14 cellular contexts compared by ENCODE assay signal in genomic region chr20:49100934-49101333, GRCh38. TPM values are rescaled to one million over a fixed set of nuclear protein-coding genes. Genes with fewer than 3 reads are reported as not detected.
DNase-seq lines count a peak whose midpoint lies in the region; ATAC-seq, FAIRE-seq and TF ChIP-seq lines count a peak whose summit lies in the region.
"Had no signal": no experiment of that assay in that cellular context is flagged by ENCODE, and none has a peak within 500 bp of the region (broad histone marks: within the 10 kb centered on the region; RNA-seq: fewer than 3 reads in every experiment).

No MANE protein-coding gene starts in this region.

- POLR2A ChIA-PET in activated B cell treated with CpG ODN at 0.5 μM for 24 hours (lab: Charles Lee), result interaction anchor here (0.6 kb wide), 2 partner anchors 24 to 33 kb away, joined by 4 to 8 read pairs; no protein-coding TSS in a partner anchor

- H3K4me1 ChIP-seq in keratinocyte (ENCODE audit: control insufficient read depth, extremely low read depth, insufficient read depth, low read length), result no peaks in the 10 kb centered on the region
- H3K4me1 ChIP-seq in endodermal cell (ENCODE audit: control insufficient read depth, insufficient read depth, low read length), result no peaks in the 10 kb centered on the region
- H3K4me1 ChIP-seq in pancreas, result no peaks in the 10 kb centered on the region
- H3K4me1 ChIP-seq: BLaER1, Peyer's patch had no signal

- H3K9me3 ChIP-seq in keratinocyte (ENCODE audit: control insufficient read depth, low read depth, low read length) (no peaks in the 10 kb centered on the region), endodermal cell (ENCODE audit: control insufficient read depth, low read length) (no peaks in the 10 kb centered on the region), pancreas (no peaks in the 10 kb centered on the region)
- H3K9me3 ChIP-seq: BLaER1, Peyer's patch had no signal

- TF ChIP-seq POLR2A in GM12891 (IDR thresholded peaks at IDR 0.05; ENCODE audit: low read depth, low read length), result no peak

- H3K36me3 Mint-ChIP-seq in CD14-positive monocyte, result peaks cover 54 to 72% of the 10 kb centered on the region in 2 donors
- H3K36me3 Mint-ChIP-seq in activated B cell treated with CpG ODN at 0.5 μM for 24 hours (ENCODE audit: low read depth), result peaks cover 69% of the 10 kb centered on the region
- peaks cover 79% of the 10 kb centered on the region for H3K36me3 Mint-ChIP-seq in endodermal cell (ENCODE audit: low read depth)

- 95 to 98% methylated on average over 3 of the region's 3 CpGs for WGBS in endodermal cell (ENCODE audit: insufficient coverage in 1 of 2, insufficient read length in 1 of 2), 2 experiments
- 89 to 94% methylated on average over 3 of the region's 3 CpGs for WGBS in pancreas, 2 donors

- no peaks in the 10 kb centered on the region for H3K9me1 ChIP-seq in keratinocyte (ENCODE audit: control insufficient read depth, extremely low read depth, insufficient read depth, low read length)

- H3K4me3 ChIP-seq in keratinocyte (ENCODE audit: control insufficient read depth in 2 of 3, extremely low read depth in 1 of 3, insufficient read depth in 2 of 3, low read depth in 1 of 3, low read length in 3 of 3) (no peak overlapping the region), endodermal cell (ENCODE audit: low read length) (no peak overlapping the region), pancreas (no peak overlapping the region)
- H3K4me3 ChIP-seq: BLaER1, Peyer's patch had no signal

- H3K9me3 Mint-ChIP-seq in CD14-positive monocyte (no peaks in the 10 kb centered on the region), activated B cell treated with CpG ODN at 0.5 μM for 24 hours (no peaks in the 10 kb centered on the region), endodermal cell (no peaks in the 10 kb centered on the region)

- no peak overlapping the region for H3K4me2 ChIP-seq in keratinocyte (ENCODE audit: control insufficient read depth, extremely low read depth, insufficient read depth, low read depth, low read length)
- H3K4me2 ChIP-seq: BLaER1 had no signal

- H3K9ac ChIP-seq in keratinocyte (ENCODE audit: control insufficient read depth, extremely low read depth, insufficient read depth, low read length) (no peak overlapping the region), endodermal cell (ENCODE audit: extremely low read depth, low read length, poor library complexity, severe bottlenecking) (no peak overlapping the region)
- H3K9ac ChIP-seq: BLaER1 had no signal

- peak overlapping the region in 6 of 7 donors; percentile 21 to 90 (median 74) for H3K27ac Mint-ChIP-seq in CD14-positive monocyte
- H3K27ac Mint-ChIP-seq in activated B cell treated with CpG ODN at 0.5 μM for 24 hours, result peak overlapping the region; percentile 64
- no peak overlapping the region for H3K27ac Mint-ChIP-seq in endodermal cell

- intact Hi-C loops in CD14-positive monocyte (cut with micrococcal nuclease) (no loop called here), activated B cell treated with CpG ODN at 0.5 μM for 24 hours (cut with micrococcal nuclease) (no loop called here), pancreas (cut with DNase I) (no loop called here)

- FAIRE-seq in GM12891 (lab: Jason Lieb, UNC) (peak; percentile 26), keratinocyte (lab: Jason Lieb, UNC) (peak; percentile 52), pancreas (lab: Jason Lieb, UNC) (no peak)
- FAIRE-seq: islet of Langerhans had no signal

- H3K4me3 Mint-ChIP-seq in CD14-positive monocyte (peak overlapping the region; percentile 27 to 49), activated B cell treated with CpG ODN at 0.5 μM for 24 hours (peak overlapping the region; percentile 46), endodermal cell (no peak overlapping the region)

- H3K27me3 Mint-ChIP-seq in CD14-positive monocyte (ENCODE audit: low read depth in 3 of 3) (no peaks in the 10 kb centered on the region), activated B cell treated with CpG ODN at 0.5 μM for 24 hours (no peaks in the 10 kb centered on the region), endodermal cell (ENCODE audit: insufficient read depth) (no peaks in the 10 kb centered on the region)

- dilution Hi-C loops in keratinocyte (cut with MboI; ENCODE audit: extremely low pct_ligation_motif_present, low sequenced_read_pairs), result no loop called here

- H4K20me1 ChIP-seq in keratinocyte (ENCODE audit: control insufficient read depth, extremely low read depth, insufficient read depth, low read length), result peaks cover 4% of the 10 kb centered on the region

- no peak overlapping the region for H2AFZ ChIP-seq in keratinocyte (ENCODE audit: control insufficient read depth, low read length)

- TF ChIP-seq CTCF in CD14-positive monocyte (IDR thresholded peaks at IDR 0.05), result no peak
- no peak for TF ChIP-seq CTCF in activated B cell treated with CpG ODN at 0.5 μM for 24 hours (IDR thresholded peaks at IDR 0.05)
- no peak for TF ChIP-seq CTCF in keratinocyte (optimal IDR thresholded peaks at IDR 0.05 in 1 of 3, IDR thresholded peaks at IDR 0.05 in 1 of 3, conservative IDR thresholded peaks at IDR 0.05 in 1 of 3; ENCODE audit: extremely low read depth in 1 of 3, insufficient read depth in 2 of 3, low read length in 3 of 3)
- no peak for TF ChIP-seq CTCF in endodermal cell (conservative IDR thresholded peaks at IDR 0.05)
- TF ChIP-seq CTCF in pancreas (IDR thresholded peaks at IDR 0.05), result no peak

- H3K4me1 Mint-ChIP-seq in CD14-positive monocyte (peaks cover 9% of the 10 kb centered on the region), activated B cell treated with CpG ODN at 0.5 μM for 24 hours (peaks cover 31% of the 10 kb centered on the region), endodermal cell (peaks cover 4% of the 10 kb centered on the region)

- peaks cover 9% of the 10 kb centered on the region for H3K79me2 ChIP-seq in keratinocyte (ENCODE audit: control insufficient read depth, insufficient read depth, low read length)

- ATAC-seq in activated B cell treated with CpG ODN at 0.5 μM for 24 hours (ENCODE audit: low read depth) (peak; percentile 75), pancreas (no peak)
- ATAC-seq: HCT116 had no signal

- DNase-seq in CD14-positive monocyte (ENCODE audit: low spot score), result no peak
- no peak for DNase-seq in GM12891 (ENCODE audit: insufficient read length, low spot score)
- DNase-seq in activated B cell treated with CpG ODN at 0.5 μM for 24 hours, result no peak
- DNase-seq in keratinocyte (ENCODE audit: low read depth, low spot score), result no peak
- no peak for DNase-seq in EL
- DNase-seq in endodermal cell, result no peak
- no peak for DNase-seq in NCI-H187 (lab: John Stamatoyannopoulos, UW)
- DNase-seq in pancreas, result no peak
- DNase-seq: GF-D8, NCI-H345, Peyer's patch had no signal

- CTCF ChIA-PET in activated B cell treated with CpG ODN at 0.5 μM for 24 hours (lab: Charles Lee), result interaction anchor here (1.1 kb wide), 1 partner anchor 32 kb away, joined by 3 read pairs; no protein-coding TSS in a partner anchor

- no peaks in the 10 kb centered on the region for H3K27me3 ChIP-seq in keratinocyte (ENCODE audit: control insufficient read depth, extremely low read depth, insufficient read depth, low read length)
- no peaks in the 10 kb centered on the region for H3K27me3 ChIP-seq in endodermal cell (ENCODE audit: control insufficient read depth, insufficient read depth, low read length, poor library complexity, severe bottlenecking)
- no peaks in the 10 kb centered on the region for H3K27me3 ChIP-seq in pancreas
- H3K27me3 ChIP-seq: BLaER1, Peyer's patch had no signal

- H3K27ac ChIP-seq in keratinocyte (ENCODE audit: control insufficient read depth, insufficient read depth, low read length) (no peak overlapping the region), endodermal cell (ENCODE audit: low read depth, low read length) (no peak overlapping the region), pancreas (no peak overlapping the region)
- H3K27ac ChIP-seq: BLaER1 had no signal

- H3K36me3 ChIP-seq in keratinocyte (ENCODE audit: control insufficient read depth in 2 of 2, extremely low read depth in 1 of 2, insufficient read depth in 2 of 2, low read length in 2 of 2), result peaks cover 25 to 42% of the 10 kb centered on the region in 2 experiments
- peaks cover 88% of the 10 kb centered on the region for H3K36me3 ChIP-seq in endodermal cell (ENCODE audit: control insufficient read depth, insufficient read depth, low read length)
- H3K36me3 ChIP-seq in pancreas, result peaks cover 0 to 35% (median 10%) of the 10 kb centered on the region in 3 donors

TF ChIP-seq in GM12891, 5 proteins besides CTCF, POLR2A, EP300 and RAD21:
- TF ChIP-seq POLR2AphosphoS5 (IDR thresholded peaks at IDR 0.05; ENCODE audit: low read depth, low read length) (no peak), POU2F2 (IDR thresholded peaks at IDR 0.05; ENCODE audit: low read depth, low read length) (no peak), PAX5 (IDR thresholded peaks at IDR 0.05; ENCODE audit: insufficient read depth, low read length, severe bottlenecking) (no peak), TAF1 (IDR thresholded peaks at IDR 0.05; ENCODE audit: low read depth, low read length) (no peak), SPI1 (IDR thresholded peaks at IDR 0.05; ENCODE audit: low read depth, low read length) (no peak)

RNA-seq across cellular contexts. Expression of gene CSE1L, which starts 54.8 kb away (rescaled TPM):
- polyA plus RNA-seq in CD14-positive monocyte, result 10 to 100 TPM; 19.4 to 22.0 TPM
- 37.0 TPM for polyA plus RNA-seq in GM12891 (2012; ENCODE audit: low read depth, missing spikeins)
- total RNA-seq in activated B cell treated with CpG ODN at 0.5 μM for 24 hours, result 53.2 and 58.8 TPM in 2 replicates
- 71.0 to 134 TPM (median 77.4 TPM) in 3 replicates for polyA plus RNA-seq in keratinocyte
- polyA plus RNA-seq in keratinocyte (2011; ENCODE audit: low read depth), result 38.3 TPM
- polyA plus RNA-seq in keratinocyte (2011; cell fraction: cytosol; rRNA removed), result 55.4 and 109 TPM in 2 replicates
- polyA plus RNA-seq in keratinocyte (2011; cell fraction: nucleus; rRNA removed), result 73.0 and 82.3 TPM in 2 replicates
- polyA plus RNA-seq in keratinocyte (2012; ENCODE audit: low replicate concordance), result 43.4 and 93.6 TPM in 2 replicates
- polyA minus RNA-seq in keratinocyte, result 22.4 to 125 TPM (median 56.4 TPM) in 3 replicates
- polyA minus RNA-seq in keratinocyte (2011; cell fraction: cytosol; rRNA and poly(A)+ RNA removed), result 51.0 TPM
- polyA minus RNA-seq in keratinocyte (2011; cell fraction: nucleus; rRNA and poly(A)+ RNA removed), result 37.4 and 76.2 TPM in 2 replicates
- 100 to 1,000 TPM; 161 to 180 TPM for total RNA-seq in endodermal cell
- polyA plus RNA-seq in endodermal cell (2013, experiment 1 of 2), result 186 TPM
- 178 TPM for polyA plus RNA-seq in endodermal cell (2013, experiment 2 of 2)
- total RNA-seq in pancreas, result 10 to 100 TPM; 15.1 to 23.6 (median 18.5) TPM
- polyA plus RNA-seq in pancreas, result 10 to 100 TPM; 10.4 to 17.7 TPM
